ENCODE assay signal across 22 cellular contexts in genomic region chr6:2162089-2162465, GRCh38.
DNase-seq lines count a peak whose midpoint lies in the region; ATAC-seq and TF ChIP-seq lines count a peak whose summit lies in the region.
"Had no signal": no experiment of that assay in that cellular context is flagged by ENCODE, and none has a peak within 500 bp of the region (broad histone marks: within the 10 kb centered on the region; RNA-seq: fewer than 3 reads in every experiment).

No MANE protein-coding gene starts in this region.

- peaks cover 3% of the 10 kb centered on the region for H3K27me3 Mint-ChIP-seq in activated CD4-positive, alpha-beta T cell treated with anti-CD3 and anti-CD28 coated beads, Interleukin-2, amount 10 ng/mL, durations not matched to agents 24 days and 14 days
- H3K27me3 Mint-ChIP-seq in activated CD4-positive, alpha-beta T cell treated with anti-CD3 and anti-CD28 coated beads for 36 hours = no peaks in the 10 kb centered on the region
- no peaks in the 10 kb centered on the region for H3K27me3 Mint-ChIP-seq in activated T-helper 17 cell treated with anti-CD3 and anti-CD28 coated beads, Interleukin-2, amount 50 U/mL, for 72 hours
- H3K27me3 Mint-ChIP-seq: central memory CD8-positive, alpha-beta T cell had no signal

- no peak overlapping the region for H3K4me3 ChIP-seq in aorta (ENCODE audit: low read length in 2 of 2)
- H3K4me3 ChIP-seq: stomach, upper lobe of right lung had no signal

- H3K27ac ChIP-seq in foreskin keratinocyte = no peak overlapping the region
- peak overlapping the region; percentile 10 to 75 for H3K27ac ChIP-seq in aorta (ENCODE audit: low read depth in 1 of 2, low read length in 2 of 2)
- H3K27ac ChIP-seq: stomach, upper lobe of right lung had no signal

- no peaks in the 10 kb centered on the region for H3K9me3 ChIP-seq in aorta (ENCODE audit: control insufficient read depth, low read length)
- H3K9me3 ChIP-seq: BE2C, stomach, upper lobe of right lung had no signal

- H3K27me3 ChIP-seq in foreskin keratinocyte (no peaks in the 10 kb centered on the region), aorta (ENCODE audit: control insufficient read depth in 1 of 2, insufficient read depth in 2 of 2, low read length in 1 of 2) (no peaks in the 10 kb centered on the region)
- H3K27me3 ChIP-seq: BE2C, stomach, upper lobe of right lung had no signal

- TF ChIP-seq CTCF in foreskin keratinocyte (conservative IDR thresholded peaks at IDR 0.05) = no peak

- ATAC-seq in activated CD4-positive, alpha-beta T cell treated with anti-CD3 and anti-CD28 coated beads for 36 hours = no peak
- ATAC-seq in activated T-helper 17 cell treated with anti-CD3 and anti-CD28 coated beads, Interleukin-2, amount 50 U/mL, for 72 hours (replicated peaks) = no peak
- ATAC-seq in foreskin keratinocyte (peak; percentile 40), aorta (ENCODE audit: low FRiP score) (peak; percentile 45), HG02981 (IDR thresholded peaks at IDR 0.05; ENCODE audit: unreplicated experiment) (no peak)
- ATAC-seq: left colon; natural killer cell treated with Interleukin-12 subunit alpha and Interleukin-12 subunit beta and Interleukin-15 and Interleukin-18, amount 100 ng/mL, for 72 hours; Right ventricle myocardium inferior; upper lobe of right lung had no signal

- WGBS in aorta, 2 donors = 38 to 40% methylated on average over 1 of the region's 1 CpG

- H3K36me3 ChIP-seq in aorta (ENCODE audit: control insufficient read depth in 1 of 2, insufficient read depth in 2 of 2, low read length in 1 of 2) = no peaks in the 10 kb centered on the region
- H3K36me3 ChIP-seq: BE2C, stomach, upper lobe of right lung had no signal

- POLR2A ChIA-PET in activated CD4-positive, alpha-beta T cell treated with anti-CD3 and anti-CD28 coated beads for 36 hours (lab: Charles Lee) = no interaction called here

- no peak overlapping the region for H3K27ac Mint-ChIP-seq in activated CD4-positive, alpha-beta T cell treated with anti-CD3 and anti-CD28 coated beads, Interleukin-2, amount 10 ng/mL, durations not matched to agents 24 days and 14 days
- no peak overlapping the region for H3K27ac Mint-ChIP-seq in activated CD4-positive, alpha-beta T cell treated with anti-CD3 and anti-CD28 coated beads for 36 hours
- H3K27ac Mint-ChIP-seq in activated T-helper 17 cell treated with anti-CD3 and anti-CD28 coated beads, Interleukin-2, amount 50 U/mL, for 72 hours = peak overlapping the region; percentile 58

- H3K4me1 Mint-ChIP-seq in activated CD4-positive, alpha-beta T cell treated with anti-CD3 and anti-CD28 coated beads, Interleukin-2, amount 10 ng/mL, durations not matched to agents 24 days and 14 days = peaks cover 35% of the 10 kb centered on the region
- peaks cover 40% of the 10 kb centered on the region for H3K4me1 Mint-ChIP-seq in activated CD4-positive, alpha-beta T cell treated with anti-CD3 and anti-CD28 coated beads for 36 hours
- peaks cover 24% of the 10 kb centered on the region for H3K4me1 Mint-ChIP-seq in activated T-helper 17 cell treated with anti-CD3 and anti-CD28 coated beads, Interleukin-2, amount 50 U/mL, for 72 hours

- H3K4me1 ChIP-seq in foreskin keratinocyte (peaks cover 7% of the 10 kb centered on the region), aorta (ENCODE audit: control insufficient read depth in 1 of 2, insufficient read depth in 2 of 2, low read length in 2 of 2) (no peaks in the 10 kb centered on the region)
- H3K4me1 ChIP-seq: BE2C had no signal

- peak; percentile 39 for DNase-seq in activated CD4-positive, alpha-beta T cell treated with anti-CD3 and anti-CD28 coated beads, Interleukin-2, amount 10 ng/mL, durations not matched to agents 24 days and 14 days
- DNase-seq in activated CD4-positive, alpha-beta T cell treated with anti-CD3 and anti-CD28 coated beads for 36 hours = no peak
- DNase-seq in foreskin keratinocyte (peak; percentile 15 to 45), aorta (no peak), DMS153 (lab: John Stamatoyannopoulos, UW) (no peak), amniotic stem cell (lab: John Stamatoyannopoulos, UW) (no peak)
- DNase-seq: activated CD4-positive, alpha-beta T cell treated with anti-CD3 and anti-CD28 coated beads, Interleukin-2, amount 50 U/mL, for 1 hour; BE2C; effector CD4-positive, alpha-beta T cell; HCEC 1CT; left colon; midbrain; NCI-H1436 treated with DMSO at 0.1 percent for 48 hours; NCI-H2171 treated with DMSO at 0.1 percent for 48 hours; stimulated activated CD4-positive, alpha-beta T cell treated with anti-CD3 and anti-CD28 coated beads, Interleukin-2, amount 100 ng/mL, for 48 hours; stomach; upper lobe of right lung had no signal

- no peaks in the 10 kb centered on the region for H3K9me3 Mint-ChIP-seq in activated CD4-positive, alpha-beta T cell treated with anti-CD3 and anti-CD28 coated beads, Interleukin-2, amount 10 ng/mL, durations not matched to agents 24 days and 14 days
- H3K9me3 Mint-ChIP-seq in activated CD4-positive, alpha-beta T cell treated with anti-CD3 and anti-CD28 coated beads for 36 hours (ENCODE audit: low read depth) = no peaks in the 10 kb centered on the region
- no peaks in the 10 kb centered on the region for H3K9me3 Mint-ChIP-seq in activated T-helper 17 cell treated with anti-CD3 and anti-CD28 coated beads, Interleukin-2, amount 50 U/mL, for 72 hours
- H3K9me3 Mint-ChIP-seq: central memory CD8-positive, alpha-beta T cell; natural killer cell treated with Interleukin-12 subunit alpha and Interleukin-12 subunit beta and Interleukin-15 and Interleukin-18, amount 100 ng/mL, for 72 hours had no signal

- peak overlapping the region; percentile 9 for H3K4me3 Mint-ChIP-seq in activated CD4-positive, alpha-beta T cell treated with anti-CD3 and anti-CD28 coated beads, Interleukin-2, amount 10 ng/mL, durations not matched to agents 24 days and 14 days
- no peak overlapping the region for H3K4me3 Mint-ChIP-seq in activated CD4-positive, alpha-beta T cell treated with anti-CD3 and anti-CD28 coated beads for 36 hours
- H3K4me3 Mint-ChIP-seq in activated T-helper 17 cell treated with anti-CD3 and anti-CD28 coated beads, Interleukin-2, amount 50 U/mL, for 72 hours = peak overlapping the region; percentile 25
- H3K4me3 Mint-ChIP-seq: central memory CD8-positive, alpha-beta T cell; natural killer cell treated with Interleukin-12 subunit alpha and Interleukin-12 subunit beta and Interleukin-15 and Interleukin-18, amount 100 ng/mL, for 72 hours had no signal

- H3K36me3 Mint-ChIP-seq in activated CD4-positive, alpha-beta T cell treated with anti-CD3 and anti-CD28 coated beads, Interleukin-2, amount 10 ng/mL, durations not matched to agents 24 days and 14 days (ENCODE audit: low read depth) = no peaks in the 10 kb centered on the region
- H3K36me3 Mint-ChIP-seq in activated CD4-positive, alpha-beta T cell treated with anti-CD3 and anti-CD28 coated beads for 36 hours (ENCODE audit: low read depth) = no peaks in the 10 kb centered on the region
- no peaks in the 10 kb centered on the region for H3K36me3 Mint-ChIP-seq in activated T-helper 17 cell treated with anti-CD3 and anti-CD28 coated beads, Interleukin-2, amount 50 U/mL, for 72 hours (ENCODE audit: low read depth)

- intact Hi-C loops in activated CD4-positive, alpha-beta T cell treated with anti-CD3 and anti-CD28 coated beads, Interleukin-2, amount 10 ng/mL, durations not matched to agents 24 days and 14 days (cut with micrococcal nuclease) = loop anchor here (5.0 kb wide), 1 partner anchor 35 kb away; no protein-coding TSS in a partner anchor
- intact Hi-C loops in activated CD4-positive, alpha-beta T cell treated with anti-CD3 and anti-CD28 coated beads for 36 hours (cut with DNase I, micrococcal nuclease) = no loop called here
- intact Hi-C loops in aorta (cut with DNase I) = loop anchor here in 1 of 2 donors (10.0 kb wide), 1 partner anchor 47 kb away; no protein-coding TSS in a partner anchor

- CTCF ChIA-PET in activated CD4-positive, alpha-beta T cell treated with anti-CD3 and anti-CD28 coated beads for 36 hours (lab: Charles Lee) = interaction anchor here (2.0 kb wide), 1 partner anchor 58 kb away, joined by 4 read pairs; no protein-coding TSS in a partner anchor

Comparison
In these comparisons a context has a peak if more than half of its experiments do, and no peak if none do; other contexts are left out.
1. DNase-seq: peak in activated CD4-positive, alpha-beta T cell treated with anti-CD3 and anti-CD28 coated beads, Interleukin-2, amount 10 ng/mL, durations not matched to agents 24 days and 14 days (single experiment) and foreskin keratinocyte (2 of 2); none in activated CD4-positive, alpha-beta T cell treated with anti-CD3 and anti-CD28 coated beads for 36 hours (single experiment), aorta (0 of 2), DMS153 (single experiment) and amniotic stem cell (single experiment).
2. ATAC-seq: peak in foreskin keratinocyte (single experiment) and aorta (single experiment); none in activated CD4-positive, alpha-beta T cell treated with anti-CD3 and anti-CD28 coated beads for 36 hours (single experiment), activated T-helper 17 cell treated with anti-CD3 and anti-CD28 coated beads, Interleukin-2, amount 50 U/mL, for 72 hours (single experiment) and HG02981 (single experiment).